In the genomic region with DNA sequence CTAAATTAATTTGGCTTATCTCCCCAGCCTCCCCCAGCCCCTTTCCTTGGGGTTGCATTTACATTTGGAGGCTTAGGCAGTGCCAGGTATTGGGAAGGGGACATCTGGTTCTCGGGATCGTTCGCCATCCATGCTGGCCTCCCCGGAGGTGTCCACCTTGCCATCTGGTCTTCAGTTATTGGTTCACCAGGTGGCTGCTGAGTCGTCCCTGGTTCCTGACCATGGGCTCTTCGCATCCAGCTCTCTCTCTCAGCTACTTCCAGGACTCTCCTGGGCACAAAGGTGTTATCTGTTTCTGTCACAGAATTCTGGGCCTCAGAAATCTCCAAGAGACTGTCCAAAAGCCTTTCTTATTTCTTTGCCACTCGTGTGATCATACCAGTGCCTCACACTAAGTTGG, we compare ENCODE assay signal across 25 cellular contexts.
"Had no signal": no experiment of that assay in that cellular context is flagged by ENCODE, and none has a peak within 500 bp of the region (broad histone marks: within the 10 kb centered on the region; RNA-seq: fewer than 3 reads in every experiment).

No MANE protein-coding gene starts in this region.

- H3K9me3 ChIP-seq: gastroesophageal sphincter, heart right ventricle, mucosa of descending colon, sigmoid colon, testis had no signal

- H3K4me3 Mint-ChIP-seq: activated naive CD8-positive, alpha-beta T cell treated with anti-CD3 and anti-CD28 coated beads for 36 hours; activated T-cell treated with anti-CD3 and anti-CD28 coated beads, Interleukin-2, amount 50 U/mL, for 4 hours; memory B cell; naive B cell; neural crest cell; stimulated activated naive B cell treated with anti-CD40 and anti-IgM and Interleukin-4, amounts not matched to agents 10 μg/mL and 1 μg/mL and 100 μg/mL, for 72 hours; type B pancreatic cell; WTC11 had no signal

- H3K9me3 Mint-ChIP-seq: activated naive CD8-positive, alpha-beta T cell treated with anti-CD3 and anti-CD28 coated beads for 36 hours; activated T-cell treated with anti-CD3 and anti-CD28 coated beads, Interleukin-2, amount 50 U/mL, for 4 hours; activated T-helper 2 cell treated with anti-CD3 and anti-CD28 coated beads, Interferon-gamma antibody, Interleukin-2, Interleukin-4, amounts not matched to agents 10 μg/mL and 5 μg/mL and 100 μg/mL, durations not matched to agents 14 hours and 24 hours and 36 hours; memory B cell; neural crest cell; stimulated activated naive B cell treated with anti-CD40 and anti-IgM and Interleukin-4, amounts not matched to agents 10 μg/mL and 1 μg/mL and 100 μg/mL, for 72 hours; type B pancreatic cell; WTC11 had no signal

- H3K36me3 ChIP-seq: gastroesophageal sphincter, heart right ventricle, sigmoid colon had no signal

- H3K27ac ChIP-seq: epithelial cell of prostate, gastroesophageal sphincter, heart right ventricle, testis had no signal

- H3K36me3 Mint-ChIP-seq: activated naive CD8-positive, alpha-beta T cell treated with anti-CD3 and anti-CD28 coated beads for 36 hours; memory B cell; naive B cell; stimulated activated naive B cell treated with anti-CD40 and anti-IgM and Interleukin-4, amounts not matched to agents 10 μg/mL and 1 μg/mL and 100 μg/mL, for 72 hours; type B pancreatic cell; WTC11 had no signal

- H3K27me3 Mint-ChIP-seq: progenitor cell of endocrine pancreas, type B pancreatic cell had no signal

- H3K4me2 ChIP-seq: smooth muscle cell had no signal

- H3K4me3 ChIP-seq: gastroesophageal sphincter, heart right ventricle, mucosa of descending colon, sigmoid colon, smooth muscle cell, testis had no signal

- H3K27ac Mint-ChIP-seq: activated naive CD8-positive, alpha-beta T cell treated with anti-CD3 and anti-CD28 coated beads for 36 hours; activated T-helper 2 cell treated with anti-CD3 and anti-CD28 coated beads, Interferon-gamma antibody, Interleukin-2, Interleukin-4, amounts not matched to agents 10 μg/mL and 5 μg/mL and 100 μg/mL, durations not matched to agents 14 hours and 24 hours and 36 hours; memory B cell; naive B cell; progenitor cell of endocrine pancreas; stimulated activated naive B cell treated with anti-CD40 and anti-IgM and Interleukin-4, amounts not matched to agents 10 μg/mL and 1 μg/mL and 100 μg/mL, for 72 hours; type B pancreatic cell; WTC11 had no signal

- ATAC-seq: activated T-cell treated with anti-CD3 and anti-CD28 coated beads, Interleukin-2, amount 50 U/mL, for 4 hours; gastroesophageal sphincter; heart right ventricle; left colon; mucosa of descending colon; stimulated activated naive B cell treated with anti-CD40 and anti-IgM and Interleukin-4, amounts not matched to agents 10 μg/mL and 1 μg/mL and 100 μg/mL, for 72 hours; WTC11 had no signal

- H3K27me3 ChIP-seq: gastroesophageal sphincter, heart right ventricle, sigmoid colon, testis had no signal

- DNase-seq: activated naive CD4-positive, alpha-beta T cell treated with Interleukin-2 at 50 U/mL for 16 hours; activated naive CD8-positive, alpha-beta T cell treated with anti-CD3 and anti-CD28 coated beads for 36 hours; activated T-cell treated with anti-CD3 and anti-CD28 coated beads, Interleukin-2, amount 50 U/mL, for 4 hours; amniotic stem cell; cortex of kidney; heart right ventricle; left colon; mucosa of descending colon; naive B cell; retina; sigmoid colon; stimulated activated CD4-positive, alpha-beta T cell treated with anti-CD3 and anti-CD28 coated beads, Interleukin-2, amount 100 ng/mL, for 48 hours; stimulated activated CD8-positive, alpha-beta memory T cell treated with anti-CD3 and anti-CD28 coated beads, Interleukin-4, amount 100 ng/mL, for 48 hours; stimulated activated naive B cell treated with anti-CD40 and anti-IgM and Interleukin-4, amounts not matched to agents 10 μg/mL and 1 μg/mL and 100 μg/mL, for 72 hours; T1000; testis had no signal

- H3K4me1 Mint-ChIP-seq: activated naive CD8-positive, alpha-beta T cell treated with anti-CD3 and anti-CD28 coated beads for 36 hours; memory B cell; naive B cell had no signal
